In genomic region chr14:105165761-105166485, GRCh38 we compare ENCODE assay signal across 16 cellular contexts. TPM values are rescaled to one million over a fixed set of nuclear protein-coding genes. Genes with fewer than 3 reads are reported as not detected.
DNase-seq lines count a peak whose midpoint lies in the region; ATAC-seq, FAIRE-seq and TF ChIP-seq lines count a peak whose summit lies in the region.
"Had no signal": no experiment of that assay in that cellular context is flagged by ENCODE, and none has a peak within 500 bp of the region (broad histone marks: within the 10 kb centered on the region; RNA-seq: fewer than 3 reads in every experiment).

No MANE protein-coding gene starts in this region.

- POLR2A ChIA-PET in A549 (lab: Yijun Ruan, JAX) (interaction anchor here (3.5 kb wide), 1 partner anchor 75 kb away, joined by 11 read pairs; no protein-coding TSS in a partner anchor), HEK293 (lab: Yijun Ruan, JAX) (no interaction called here)

- peak overlapping the region; percentile 95 for H3K4me2 ChIP-seq in A549
- no peak overlapping the region for H3K4me2 ChIP-seq in mesendoderm (ENCODE audit: low read length)

- peaks cover 0 to 4% of the 10 kb centered on the region in 2 experiments; a peak in 1 of 3 replicates for H3K36me3 ChIP-seq in HEK293 (ENCODE audit: control insufficient read depth in 2 of 2, insufficient read depth in 1 of 2, low read length in 2 of 2)
- no peaks in the 10 kb centered on the region for H3K36me3 ChIP-seq in mesendoderm (ENCODE audit: control insufficient read depth, insufficient read depth, low read length)
- H3K36me3 ChIP-seq: tibial artery had no signal

- H3K4me1 ChIP-seq in A549 = peaks cover 33% of the 10 kb centered on the region
- H3K4me1 ChIP-seq in HEK293 (ENCODE audit: control insufficient read depth, insufficient read depth, low read length) = peaks cover 8% of the 10 kb centered on the region; the same call in 1 of the 2 replicates
- H3K4me1 ChIP-seq in foreskin keratinocyte = no peaks in the 10 kb centered on the region
- H3K4me1 ChIP-seq in mesendoderm (ENCODE audit: control insufficient read depth, low read depth, low read length) = no peaks in the 10 kb centered on the region

- no peak for TF ChIP-seq EP300 in A549 (IDR thresholded peaks at IDR 0.05)

- no peak for DNase-seq in A549 (ENCODE audit: low read depth in 1 of 2, low spot score in 1 of 2)
- no peak for DNase-seq in T-helper 17 cell
- peak in 1 of 2 donors; percentile 68 for DNase-seq in foreskin keratinocyte
- DNase-seq in mesendoderm = no peak
- no peak for DNase-seq in stimulated activated CD4-positive, alpha-beta T cell treated with anti-CD3 and anti-CD28 coated beads, Interleukin-12 subunit alpha, Interleukin-12 subunit beta, amount 100 ng/mL, for 4 hours
- DNase-seq in epidermal melanocyte (ENCODE audit: insufficient read length, low spot score) = no peak
- DNase-seq: activated CD4-positive, alpha-beta T cell treated with anti-CD3 and anti-CD28 coated beads, Interleukin-2, amount 10 ng/mL, durations not matched to agents 7 days and 5 days; aorta; dermis blood vessel endothelial cell; DND-41; NCI-H1048; T-helper 2 cell; tibial artery had no signal

- no peak overlapping the region for H4K5ac ChIP-seq in mesendoderm (ENCODE audit: low read length)

- H2BK15ac ChIP-seq in mesendoderm (replicated peaks; ENCODE audit: low read depth) = no peak overlapping the region

- H3K79me1 ChIP-seq in mesendoderm (ENCODE audit: low read length) = no peaks in the 10 kb centered on the region

- no peak overlapping the region for H3K9ac ChIP-seq in mesendoderm (ENCODE audit: low read length)

- H3K27me3 ChIP-seq in foreskin keratinocyte (peaks cover 4% of the 10 kb centered on the region), mesendoderm (ENCODE audit: insufficient read depth, low read length, poor library complexity) (no peaks in the 10 kb centered on the region)

- no peak overlapping the region for H4K8ac ChIP-seq in mesendoderm (ENCODE audit: low read depth, low read length)

- H3K27ac ChIP-seq in A549 (peak overlapping the region; percentile 12 to 90; a peak in 4 of 6 replicates), HEK293 (ENCODE audit: extremely low read depth, low read depth, low read length) (no peak overlapping the region), foreskin keratinocyte (no peak overlapping the region), mesendoderm (ENCODE audit: low read depth, low read length) (no peak overlapping the region)
- H3K27ac ChIP-seq: tibial artery had no signal

- no peak for FAIRE-seq in A549 (lab: Jason Lieb, UNC)

- peak in 1 of 2 experiments; percentile 2; a peak in 1 of 6 replicates for ATAC-seq in A549
- no peak for ATAC-seq in T-helper 17 cell
- ATAC-seq in foreskin keratinocyte = peak; percentile 37
- ATAC-seq in GM21528 (IDR thresholded peaks at IDR 0.05; ENCODE audit: low FRiP score, unreplicated experiment) = no peak

- H3K4me3 ChIP-seq in A549 = no peak overlapping the region
- no peak overlapping the region for H3K4me3 ChIP-seq in HEK293 (ENCODE audit: low read depth, low read length)
- no peak overlapping the region for H3K4me3 ChIP-seq in mesendoderm (ENCODE audit: low read length)
- H3K4me3 ChIP-seq: tibial artery had no signal

- peaks cover 11% of the 10 kb centered on the region for H3K27me3 Mint-ChIP-seq in T-helper 17 cell

- no peaks in the 10 kb centered on the region for H3K79me2 ChIP-seq in mesendoderm (ENCODE audit: control insufficient read depth, insufficient read depth, low read length)

- H3K4me3 Mint-ChIP-seq in T-helper 17 cell = peak overlapping the region; percentile 60

- no peak overlapping the region for H2AK5ac ChIP-seq in mesendoderm (ENCODE audit: low read length)

- 89% methylated on average over 28 of the region's 32 CpGs for WGBS in A549 (ENCODE audit: missing lambda C conversion rate)
- WGBS in mesendoderm (ENCODE audit: extremely low coverage, insufficient coverage, low lambda C conversion rate) = no CpG with 5 or more reads among the region's 32 CpGs

- H3K9me3 ChIP-seq in A549 (no peaks in the 10 kb centered on the region), HEK293 (ENCODE audit: control insufficient read depth, insufficient read depth, low read depth, low read length) (no peaks in the 10 kb centered on the region), T-helper 17 cell (ENCODE audit: control insufficient read depth, low read length, poor library complexity, severe bottlenecking) (no peaks in the 10 kb centered on the region)
- H3K9me3 ChIP-seq: tibial artery had no signal

- no peak overlapping the region for H2BK120ac ChIP-seq in mesendoderm (ENCODE audit: low read depth, low read length)

- no peak for TF ChIP-seq POLR2A in A549 (IDR thresholded peaks at IDR 0.05; ENCODE audit: low read length)

- no peak overlapping the region for H3K23ac ChIP-seq in mesendoderm (ENCODE audit: low read length)

- no peaks in the 10 kb centered on the region for H3K36me3 Mint-ChIP-seq in T-helper 17 cell (ENCODE audit: low read depth)

- TF ChIP-seq CTCF in A549 (IDR thresholded peaks at IDR 0.05) (no peak), HEK293 (tag by site-specific recombination; IDR thresholded peaks at IDR 0.05) (no peak), foreskin keratinocyte (conservative IDR thresholded peaks at IDR 0.05) (peak; percentile 23)

- no peak overlapping the region for H3K18ac ChIP-seq in mesendoderm (ENCODE audit: low read length)

- CTCF ChIA-PET in A549 (lab: Yijun Ruan, JAX) = interaction anchor here (0.6 to 15.2 kb wide), 6 partner anchors 10 to 77 kb away, joined by 4 to 132 read pairs (median 7); partner anchors contain the start of gene NUDT14
- CTCF ChIA-PET in HEK293 (lab: Yijun Ruan, JAX) = interaction anchor here (0.6 to 1.9 kb wide), 5 partner anchors 10 to 122 kb away, joined by 3 to 8 read pairs (median 5); no protein-coding TSS in a partner anchor

- no peak overlapping the region for H3K4ac ChIP-seq in mesendoderm (ENCODE audit: low read depth, low read length)

- no peaks in the 10 kb centered on the region for H3K4me1 Mint-ChIP-seq in T-helper 17 cell

- no peak for TF ChIP-seq RAD21 in A549 (conservative IDR thresholded peaks at IDR 0.05 in 1 of 2, IDR thresholded peaks at IDR 0.05 in 1 of 2)

- no peak overlapping the region for H2BK5ac ChIP-seq in mesendoderm (ENCODE audit: low read length)

- no peak overlapping the region for H3K56ac ChIP-seq in mesendoderm (ENCODE audit: low read length)

- no peak overlapping the region for H3K27ac Mint-ChIP-seq in T-helper 17 cell
- H3K27ac Mint-ChIP-seq: activated CD4-positive, alpha-beta T cell treated with anti-CD3 and anti-CD28 coated beads, Interleukin-2, amount 10 ng/mL, durations not matched to agents 7 days and 5 days; progenitor cell of endocrine pancreas had no signal

TF ChIP-seq in A549, 52 proteins besides CTCF, POLR2A, EP300 and RAD21 (continues in another document):
- no peak for TF ChIP-seq USF2 (IDR thresholded peaks at IDR 0.05)
- no peak for TF ChIP-seq KDM5A (IDR thresholded peaks at IDR 0.05)
- no peak for TF ChIP-seq RCOR1 (IDR thresholded peaks at IDR 0.05; ENCODE audit: low read depth, low read length)
- no peak for TF ChIP-seq HOXB5 (CRISPR knock-in tag; IDR thresholded peaks at IDR 0.05)
- TF ChIP-seq FOXS1 (CRISPR knock-in tag; IDR thresholded peaks at IDR 0.05) = no peak

TF ChIP-seq in HEK293, 187 proteins besides CTCF, POLR2A, EP300 and RAD21 (continues in another document):
- TF ChIP-seq ZNF223 (tag by site-specific recombination; IDR thresholded peaks at IDR 0.05) (no peak), ZNF274 (IDR thresholded peaks at IDR 0.05; ENCODE audit: low read length) (no peak), ZNF274 (tag by site-specific recombination; IDR thresholded peaks at IDR 0.05; ENCODE audit: borderline replicate concordance) (no peak), HIC1 (tag by site-specific recombination; IDR thresholded peaks at IDR 0.05) (0 out of 2 replicates have a peak, but pooled peaks have one; percentile 51)

RNA-seq across cellular contexts. Expression of gene JAG2, which starts 2.7 kb away (rescaled TPM):
- 4.8 and 5.9 TPM in 2 replicates for polyA plus RNA-seq in A549 (2011; rRNA removed)
- 26.3 and 28.3 TPM in 2 replicates for polyA plus RNA-seq in A549 (2012; cell fraction: cytosol; rRNA removed)
- polyA plus RNA-seq in A549 (2012; cell fraction: nucleus; rRNA removed) = 145 and 149 TPM in 2 replicates
- 20.4 to 26.8 TPM (median 22.5 TPM) in 3 replicates for polyA plus RNA-seq in A549 (2017; fragmentation: RNase III; extraction: RNeasy Plus Mini Kit Qiagen cat#74134 plus additional on column Dnase treatment)
- polyA minus RNA-seq in A549 (2011; rRNA and poly(A)+ RNA removed) = 3.7 and 7.7 TPM in 2 replicates
- total RNA-seq in T-helper 17 cell = 1 to 10 TPM in 1 of 2 donors, under 1 TPM in 1; 0.55 to 1.2 TPM
- 27.4 and 45.2 TPM in 2 replicates for total RNA-seq in foreskin keratinocyte
- polyA plus RNA-seq in foreskin keratinocyte = 23.0 and 30.8 TPM in 2 replicates
- 0.56 TPM for polyA plus RNA-seq in mesendoderm (2013, experiment 1 of 2)
- 0.73 TPM for polyA plus RNA-seq in mesendoderm (2013, experiment 2 of 2)

RNA-seq across cellular contexts. Expression of gene NUDT14, which starts 15.2 kb away (rescaled TPM):
- polyA plus RNA-seq in A549 (2011; rRNA removed) (11.3 and 12.6 TPM in 2 replicates), A549 (2017; fragmentation: RNase III; extraction: RNeasy Plus Mini Kit Qiagen cat#74134 plus additional on column Dnase treatment) (27.8 to 31.3 TPM (median 30.7 TPM) in 3 replicates), foreskin keratinocyte (43.7 and 44.3 TPM in 2 replicates)
- 35.8 and 42.3 TPM in 2 replicates for polyA plus RNA-seq in A549 (2012; cell fraction: cytosol; rRNA removed)
- 67.4 and 72.4 TPM in 2 replicates for polyA plus RNA-seq in A549 (2012; cell fraction: nucleus; rRNA removed)
- polyA minus RNA-seq in A549 (2011; rRNA and poly(A)+ RNA removed) = 5.1 and 8.4 TPM in 2 replicates
- total RNA-seq in T-helper 17 cell (10 to 100 TPM; 10.8 to 15.4 TPM), foreskin keratinocyte (30.3 and 31.8 TPM in 2 replicates)
- 10.5 TPM for polyA plus RNA-seq in mesendoderm (2013, experiment 1 of 2)
- polyA plus RNA-seq in mesendoderm (2013, experiment 2 of 2) = 10.4 TPM

Comparison
In these comparisons a context has a peak if more than half of its experiments do, and no peak if none do; other contexts are left out.
1. H3K27ac ChIP-seq: peak in A549 (2 of 2); none in HEK293 (single experiment), foreskin keratinocyte (single experiment) and mesendoderm (single experiment).
2. RNA of gene JAG2, which starts 2.7 kb away (total RNA-seq): 27.4 to 45.2 TPM in foreskin keratinocyte; 0.55 to 1.2 TPM in T-helper 17 cell; every median in the first group is over 10 times any median in the second.